In the genomic region with DNA sequence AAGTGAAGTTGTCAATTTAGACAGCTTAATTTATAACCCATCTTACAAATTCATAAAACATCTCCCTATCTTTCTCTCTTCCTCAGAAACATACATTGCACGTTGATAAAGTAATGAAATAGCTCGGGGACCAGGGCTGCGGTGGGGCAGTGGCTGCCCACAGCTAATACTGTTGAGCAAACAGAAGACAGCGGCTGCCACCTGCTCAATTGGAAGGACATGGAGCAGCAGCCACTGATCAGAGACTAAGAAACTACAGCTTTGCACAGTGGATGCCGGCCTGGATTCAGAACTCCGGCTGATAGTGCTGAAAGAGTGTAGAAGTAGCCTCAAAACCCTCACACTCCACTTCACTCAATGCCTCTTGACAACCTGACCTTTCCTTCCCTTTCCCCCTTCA, we compare ENCODE assay signal across 28 cellular contexts.
"Had no signal": no experiment of that assay in that cellular context is flagged by ENCODE, and none has a peak within 500 bp of the region (broad histone marks: within the 10 kb centered on the region; RNA-seq: fewer than 3 reads in every experiment).

No MANE protein-coding gene starts in this region.

- H3K4me1 Mint-ChIP-seq: activated CD4-positive, alpha-beta T cell treated with anti-CD3 and anti-CD28 coated beads, Interleukin-2, amount 10 ng/mL, durations not matched to agents 24 days and 14 days; activated naive CD4-positive, alpha-beta T cell treated with anti-CD3 and anti-CD28 coated beads, Interleukin-2, amount 10 ng/mL, durations not matched to agents 7 days and 5 days; activated naive CD8-positive, alpha-beta T cell treated with anti-CD3 and anti-CD28 coated beads for 36 hours; activated T-helper 17 cell treated with anti-CD3 and anti-CD28 coated beads, Interleukin-2, amount 50 U/mL, for 72 hours; IgD-negative memory B cell had no signal

- H3K4me1 ChIP-seq: Peyer's patch had no signal

- H3K36me3 Mint-ChIP-seq: activated naive CD4-positive, alpha-beta T cell treated with anti-CD3 and anti-CD28 coated beads, Interleukin-2, amount 10 ng/mL, durations not matched to agents 7 days and 5 days; activated naive CD8-positive, alpha-beta T cell treated with anti-CD3 and anti-CD28 coated beads for 36 hours; WTC11 had no signal

- DNase-seq: activated CD4-positive, alpha-beta T cell treated with anti-CD3 and anti-CD28 coated beads, Interleukin-2, amount 10 ng/mL, durations not matched to agents 24 days and 14 days; activated CD4-positive, alpha-beta T cell treated with anti-CD3 and anti-CD28 coated beads, Interleukin-2, amount 50 U/mL, for 48 hours; activated CD4-positive, CD25-positive, alpha-beta regulatory T cell treated with anti-CD3 and anti-CD28 coated beads, Interleukin-2, amount 50 U/mL, for 72 hours; activated gamma-delta T cell treated with Interleukin-2 at 50 U/mL for 16 hours; activated naive CD4-positive, alpha-beta T cell treated with anti-CD3 and anti-CD28 coated beads, Interleukin-2, amount 10 ng/mL, durations not matched to agents 7 days and 5 days; activated naive CD8-positive, alpha-beta T cell treated with anti-CD3 and anti-CD28 coated beads for 36 hours; activated T-cell treated with anti-CD3 and anti-CD28 coated beads for 4 hours; activated T-cell treated with anti-CD3 and anti-CD28 coated beads, Interleukin-2, amount 50 U/mL, for 48 hours; brain microvascular endothelial cell; KG1; NCI-H1105; NCI-H1436; NCI-H1694 treated with DMSO at 0.1 percent for 48 hours; NCI-H2081 treated with DMSO at 0.1 percent for 48 hours; NCI-H2171; NCI-H2227 treated with DMSO at 0.1 percent for 48 hours; NCI-H446 treated with DMSO at 0.1 percent for 48 hours; NCI-H526 treated with DMSO at 0.1 percent for 48 hours; NCI-H82; Peyer's patch; Right ventricle myocardium superior; T-helper 17 cell; T-helper 9 cell had no signal

- H3K27ac Mint-ChIP-seq: activated CD4-positive, alpha-beta T cell treated with anti-CD3 and anti-CD28 coated beads, Interleukin-2, amount 10 ng/mL, durations not matched to agents 24 days and 14 days; activated naive CD4-positive, alpha-beta T cell treated with anti-CD3 and anti-CD28 coated beads, Interleukin-2, amount 10 ng/mL, durations not matched to agents 7 days and 5 days; activated naive CD8-positive, alpha-beta T cell treated with anti-CD3 and anti-CD28 coated beads for 36 hours; activated T-helper 17 cell treated with anti-CD3 and anti-CD28 coated beads, Interleukin-2, amount 50 U/mL, for 72 hours; IgD-negative memory B cell; T-helper 17 cell; WTC11 had no signal

- ATAC-seq: activated T-helper 17 cell treated with anti-CD3 and anti-CD28 coated beads, Interleukin-2, amount 50 U/mL, for 72 hours; T-helper 17 cell had no signal

- H3K9me3 ChIP-seq: Peyer's patch had no signal

- H3K9me3 Mint-ChIP-seq: activated CD4-positive, alpha-beta T cell treated with anti-CD3 and anti-CD28 coated beads, Interleukin-2, amount 10 ng/mL, durations not matched to agents 24 days and 14 days; activated naive CD4-positive, alpha-beta T cell treated with anti-CD3 and anti-CD28 coated beads, Interleukin-2, amount 10 ng/mL, durations not matched to agents 7 days and 5 days; activated naive CD8-positive, alpha-beta T cell treated with anti-CD3 and anti-CD28 coated beads for 36 hours; activated T-helper 17 cell treated with anti-CD3 and anti-CD28 coated beads, Interleukin-2, amount 50 U/mL, for 72 hours; IgD-negative memory B cell; WTC11 had no signal

- H3K27ac ChIP-seq: brain microvascular endothelial cell, cardiac muscle cell, Peyer's patch, RWPE1 had no signal

- H3K4me3 Mint-ChIP-seq: activated CD4-positive, alpha-beta T cell treated with anti-CD3 and anti-CD28 coated beads, Interleukin-2, amount 10 ng/mL, durations not matched to agents 24 days and 14 days; activated naive CD4-positive, alpha-beta T cell treated with anti-CD3 and anti-CD28 coated beads, Interleukin-2, amount 10 ng/mL, durations not matched to agents 7 days and 5 days; activated naive CD8-positive, alpha-beta T cell treated with anti-CD3 and anti-CD28 coated beads for 36 hours; activated T-helper 17 cell treated with anti-CD3 and anti-CD28 coated beads, Interleukin-2, amount 50 U/mL, for 72 hours; IgD-negative memory B cell; T-helper 17 cell; WTC11 had no signal

- H3K36me3 ChIP-seq: brain microvascular endothelial cell, cardiac muscle cell, Peyer's patch had no signal

- H3K27me3 ChIP-seq: Peyer's patch had no signal

- H3K4me3 ChIP-seq: cardiac muscle cell, Peyer's patch had no signal
